Comparison of ENCODE assay signal across 8 cellular contexts in genomic region chr11:36454991-36455611, GRCh38. TPM values are rescaled to one million over a fixed set of nuclear protein-coding genes. Genes with fewer than 3 reads are reported as not detected.
DNase-seq lines count a peak whose midpoint lies in the region; ATAC-seq and TF ChIP-seq lines count a peak whose summit lies in the region.

No MANE protein-coding gene starts in this region.

- H3F3A ChIP-seq in Loucy (ENCODE audit: low read depth) (peaks cover 27% of the 10 kb centered on the region), MM.1S (ENCODE audit: insufficient read depth, low read length) (no peaks in the 10 kb centered on the region)

- H3K27ac ChIP-seq in temporal lobe (ENCODE audit: low read depth, low read length) (peak overlapping the region; percentile 69), MM.1S (ENCODE audit: low read length) (no peak overlapping the region)

- H3K79me2 ChIP-seq in Loucy (ENCODE audit: insufficient read depth, low read length) (peaks cover 38% of the 10 kb centered on the region; the same call in 1 of the 2 replicates), MM.1S (ENCODE audit: low read length) (no peaks in the 10 kb centered on the region)

- no peaks in the 10 kb centered on the region for H4K20me1 ChIP-seq in Loucy (ENCODE audit: insufficient read depth, low read length, poor library complexity, severe bottlenecking)
- no peaks in the 10 kb centered on the region for H4K20me1 ChIP-seq in MM.1S (ENCODE audit: insufficient read depth, low read length)

- H3K4me2 ChIP-seq in Loucy (ENCODE audit: low read depth, low read length, poor library complexity, severe bottlenecking) = peak overlapping the region; percentile 29
- H3K4me2 ChIP-seq in MM.1S (ENCODE audit: low read depth, low read length) = no peak overlapping the region

- H3K4me1 ChIP-seq in Loucy (ENCODE audit: insufficient read depth, low read length, poor library complexity, severe bottlenecking) (peaks cover 67% of the 10 kb centered on the region), MM.1S (ENCODE audit: low read length) (no peaks in the 10 kb centered on the region)

- H3K9me2 ChIP-seq in Loucy (replicated peaks; ENCODE audit: low read depth, low read length) = no peaks in the 10 kb centered on the region
- no peaks in the 10 kb centered on the region for H3K9me2 ChIP-seq in MM.1S (replicated peaks; ENCODE audit: insufficient read depth, low read length)

- H3K9ac ChIP-seq in Loucy (ENCODE audit: low read depth, low read length, poor library complexity, severe bottlenecking) (peak overlapping the region; percentile 79), MM.1S (ENCODE audit: low read length) (no peak overlapping the region)

- no peak overlapping the region for H3K4me3 ChIP-seq in Loucy (ENCODE audit: low read length, poor library complexity, severe bottlenecking)
- H3K4me3 ChIP-seq in MM.1S (ENCODE audit: low read length) = no peak overlapping the region

- ATAC-seq in HG03342 (IDR thresholded peaks at IDR 0.05; ENCODE audit: unreplicated experiment) = no peak

- H3K9me3 ChIP-seq in Loucy (ENCODE audit: insufficient read depth, low read depth, low read length) (no peaks in the 10 kb centered on the region), MM.1S (replicated peaks; ENCODE audit: insufficient read depth, low read length) (no peaks in the 10 kb centered on the region)

- H3K27me3 ChIP-seq in Loucy (ENCODE audit: insufficient read depth, low read length, poor library complexity, severe bottlenecking) (no peaks in the 10 kb centered on the region), MM.1S (replicated peaks; ENCODE audit: insufficient read depth, low read length) (no peaks in the 10 kb centered on the region)

- H3K36me3 ChIP-seq in Loucy (ENCODE audit: insufficient read depth, low read length) (peaks cover 80% of the 10 kb centered on the region; the same call in 1 of the 2 replicates), MM.1S (replicated peaks; ENCODE audit: insufficient read depth, low read length) (no peaks in the 10 kb centered on the region)

- TF ChIP-seq CTCF in Loucy (conservative IDR thresholded peaks at IDR 0.05; ENCODE audit: low read length) = no peak
- no peak for TF ChIP-seq CTCF in MM.1S (IDR thresholded peaks at IDR 0.05; ENCODE audit: low read length)

- no peak overlapping the region for H2AFZ ChIP-seq in Loucy (ENCODE audit: low read length)
- H2AFZ ChIP-seq in MM.1S (ENCODE audit: low read length) = no peak overlapping the region

- peak; percentile 80 for DNase-seq in astrocyte of the hippocampus (ENCODE audit: low read depth, low spot score)
- DNase-seq in kidney glomerular epithelial cell (lab: John Stamatoyannopoulos, UW) = peak; percentile 28
- DNase-seq in stimulated activated CD4-positive, alpha-beta T cell treated with anti-CD3 and anti-CD28 coated beads, Interleukin-4, amount 100 ng/mL, for 1 hour = no peak
- DNase-seq in MM.1S = no peak
- DNase-seq in RKO (ENCODE audit: low spot score) = no peak

RNA-seq across cellular contexts. Expression of gene TRAF6, which starts 55.0 kb away (rescaled TPM):
- total RNA-seq in temporal lobe = 11.8 TPM

Comparison
In these comparisons a context has a peak if more than half of its experiments do, and no peak if none do; other contexts are left out.
1. DNase-seq: peak in astrocyte of the hippocampus (single experiment) and kidney glomerular epithelial cell (single experiment); none in stimulated activated CD4-positive, alpha-beta T cell treated with anti-CD3 and anti-CD28 coated beads, Interleukin-4, amount 100 ng/mL, for 1 hour (single experiment), MM.1S (single experiment) and RKO (single experiment).